11 cellular contexts compared by ENCODE assay signal in genomic region chr5:154868702-154869101, GRCh38. TPM values are rescaled to one million over a fixed set of nuclear protein-coding genes. Genes with fewer than 3 reads are reported as not detected.
DNase-seq lines count a peak whose midpoint lies in the region; ATAC-seq and TF ChIP-seq lines count a peak whose summit lies in the region.
"Had no signal": no experiment of that assay in that cellular context is flagged by ENCODE, and none has a peak within 500 bp of the region (broad histone marks: within the 10 kb centered on the region; RNA-seq: fewer than 3 reads in every experiment).

No MANE protein-coding gene starts in this region.

- H3K4me3 ChIP-seq in BLaER1 (no peak overlapping the region), HCT116 (replicated peaks in 1 of 2; ENCODE audit: low read depth in 1 of 2, low read length in 2 of 2) (no peak overlapping the region), tibial artery (no peak overlapping the region)
- H3K4me3 ChIP-seq: PC-9 had no signal

- peak; percentile 63 for TF ChIP-seq RAD21 in HCT116 (IDR thresholded peaks at IDR 0.05; ENCODE audit: low read depth)

- H3K36me3 Mint-ChIP-seq in activated naive CD8-positive, alpha-beta T cell treated with anti-CD3 and anti-CD28 coated beads, Interleukin-2, amount 10 ng/mL, durations not matched to agents 7 days and 5 days, result peaks cover 38% of the 10 kb centered on the region

- no TSS peak for BruUV-seq in HCT116 (replicated peaks; lab: Mats Ljungman, UMichigan)

- H3K9me3 Mint-ChIP-seq in activated naive CD8-positive, alpha-beta T cell treated with anti-CD3 and anti-CD28 coated beads, Interleukin-2, amount 10 ng/mL, durations not matched to agents 7 days and 5 days, result no peaks in the 10 kb centered on the region
- H3K9me3 Mint-ChIP-seq: nephron had no signal

- H3K4me1 Mint-ChIP-seq in activated naive CD8-positive, alpha-beta T cell treated with anti-CD3 and anti-CD28 coated beads, Interleukin-2, amount 10 ng/mL, durations not matched to agents 7 days and 5 days, result peaks cover 12% of the 10 kb centered on the region

- DNase-seq in HCT116 (ENCODE audit: low read depth, low spot score), result no peak
- no peak for DNase-seq in activated naive CD8-positive, alpha-beta T cell treated with anti-CD3 and anti-CD28 coated beads, Interleukin-2, amount 10 ng/mL, durations not matched to agents 7 days and 5 days
- DNase-seq in left colon, result no peak
- DNase-seq in ureter (ENCODE audit: low spot score), result no peak
- no peak for DNase-seq in tibial artery
- no peak for DNase-seq in NCI-H748 (lab: John Stamatoyannopoulos, UW; ENCODE audit: unreplicated experiment)
- DNase-seq: PC-9 had no signal

- POLR2A ChIA-PET in HCT116 (lab: Charles Lee), result no interaction called here
- POLR2A ChIA-PET in activated naive CD8-positive, alpha-beta T cell treated with anti-CD3 and anti-CD28 coated beads, Interleukin-2, amount 10 ng/mL, durations not matched to agents 7 days and 5 days (lab: Charles Lee), result interaction anchor here (0.6 to 1.0 kb wide), 2 partner anchors 55 to 218 kb away, joined by 4 to 5 read pairs; no protein-coding TSS in a partner anchor

- H3K4me3 Mint-ChIP-seq in activated naive CD8-positive, alpha-beta T cell treated with anti-CD3 and anti-CD28 coated beads, Interleukin-2, amount 10 ng/mL, durations not matched to agents 7 days and 5 days, result no peak overlapping the region
- H3K4me3 Mint-ChIP-seq: nephron had no signal

- peak; percentile 67 for ATAC-seq in HCT116
- peak; percentile 50 for ATAC-seq in activated naive CD8-positive, alpha-beta T cell treated with anti-CD3 and anti-CD28 coated beads, Interleukin-2, amount 10 ng/mL, durations not matched to agents 7 days and 5 days (ENCODE audit: low read depth)
- peak; percentile 44 for ATAC-seq in left colon
- no peak for ATAC-seq in GM21619 (IDR thresholded peaks at IDR 0.05; ENCODE audit: unreplicated experiment)
- ATAC-seq: esophagus mucosa had no signal

- H3K9me2 ChIP-seq in HCT116 (ENCODE audit: insufficient read depth), result no peaks in the 10 kb centered on the region

- H3K27ac ChIP-seq in BLaER1 (no peak overlapping the region), HCT116 (ENCODE audit: low read depth, low read length) (no peak overlapping the region), tibial artery (no peak overlapping the region)
- H3K27ac ChIP-seq: PC-9 had no signal

- H4K20me1 ChIP-seq in BLaER1, result peaks cover 99% of the 10 kb centered on the region
- H4K20me1 ChIP-seq in HCT116 (ENCODE audit: insufficient read depth), result no peaks in the 10 kb centered on the region

- no peak overlapping the region for H3K9ac ChIP-seq in BLaER1
- H3K9ac ChIP-seq in HCT116 (ENCODE audit: low read length), result no peak overlapping the region

- H3K4me2 ChIP-seq in BLaER1 (peak overlapping the region; percentile 7; the same call in 1 of the 2 replicates), HCT116 (ENCODE audit: low read length) (no peak overlapping the region)
- H3K4me2 ChIP-seq: PC-9 had no signal

- H3K79me2 ChIP-seq in HCT116 (ENCODE audit: insufficient read depth, low read length), result peaks cover 3% of the 10 kb centered on the region

- RAD21 ChIA-PET in HCT116 (lab: Charles Lee; ENCODE audit: low non-redundant PET in 1 of 2, low total read pairs in 2 of 2, uncharacterized antibody in 2 of 2, unreplicated experiment in 2 of 2), result no interaction called here

- no peak overlapping the region for H2AFZ ChIP-seq in HCT116 (ENCODE audit: low read depth, low read length, poor library complexity, severe bottlenecking)
- H2AFZ ChIP-seq: PC-9 had no signal

- H3K27me3 ChIP-seq in BLaER1, result no peaks in the 10 kb centered on the region
- no peaks in the 10 kb centered on the region for H3K27me3 ChIP-seq in HCT116 (ENCODE audit: insufficient read depth, low read length)
- H3K27me3 ChIP-seq in tibial artery, result no peaks in the 10 kb centered on the region

- TF ChIP-seq POLR2A in HCT116 (IDR thresholded peaks at IDR 0.05; ENCODE audit: borderline replicate concordance, extremely low read depth, insufficient read depth, insufficient read length), result no peak

- TF ChIP-seq CTCF in HCT116 (IDR thresholded peaks at IDR 0.05 in 2 of 3, conservative IDR thresholded peaks at IDR 0.05 in 1 of 3; ENCODE audit: borderline replicate concordance in 1 of 3, insufficient read depth in 1 of 3, low read depth in 2 of 3, low read length in 2 of 3) (peak in 2 of 3 experiments; percentile 19 to 29; a peak in 1 of 6 replicates), tibial artery (IDR thresholded peaks at IDR 0.05) (no peak)

- H3K9me3 ChIP-seq in BLaER1 (no peaks in the 10 kb centered on the region), HCT116 (ENCODE audit: control insufficient read depth in 1 of 2, insufficient read depth in 1 of 2, low read depth in 1 of 2, low read length in 2 of 2) (no peaks in the 10 kb centered on the region), tibial artery (no peaks in the 10 kb centered on the region)

- no peaks in the 10 kb centered on the region for H3K27me3 Mint-ChIP-seq in activated naive CD8-positive, alpha-beta T cell treated with anti-CD3 and anti-CD28 coated beads, Interleukin-2, amount 10 ng/mL, durations not matched to agents 7 days and 5 days

- H3K36me3 ChIP-seq in BLaER1, result peaks cover 99% of the 10 kb centered on the region
- peaks cover 23 to 30% of the 10 kb centered on the region in 2 experiments for H3K36me3 ChIP-seq in HCT116 (ENCODE audit: control insufficient read depth in 1 of 2, insufficient read depth in 2 of 2, low read length in 2 of 2)
- peaks cover 74 to 76% (median 74%) of the 10 kb centered on the region in 3 donors for H3K36me3 ChIP-seq in tibial artery

- intact Hi-C loops in HCT116 (cut with micrococcal nuclease) (loop anchor here (1.0 kb wide), 1 partner anchor 218 kb away; no protein-coding TSS in a partner anchor), left colon (cut with DNase I, micrococcal nuclease) (no loop called here), tibial artery (cut with DNase I; ENCODE audit: low total_unique reads) (no loop called here)

- H3K27ac Mint-ChIP-seq in activated naive CD8-positive, alpha-beta T cell treated with anti-CD3 and anti-CD28 coated beads, Interleukin-2, amount 10 ng/mL, durations not matched to agents 7 days and 5 days, result peak overlapping the region; percentile 0
- H3K27ac Mint-ChIP-seq: nephron had no signal

- H3K4me1 ChIP-seq in BLaER1 (peaks cover 12% of the 10 kb centered on the region), HCT116 (ENCODE audit: control insufficient read depth in 1 of 2, insufficient read depth in 2 of 2, low read length in 2 of 2) (no peaks in the 10 kb centered on the region), tibial artery (peaks cover 0 to 44% (median 5%) of the 10 kb centered on the region in 4 donors)

- CTCF ChIA-PET in HCT116 (lab: Charles Lee), result interaction anchor here (1.9 kb wide), 1 partner anchor 219 kb away, joined by 6 read pairs; no protein-coding TSS in a partner anchor

TF ChIP-seq in HCT116, 20 proteins besides CTCF, POLR2A, EP300 and RAD21:
- TF ChIP-seq SRF (IDR thresholded peaks at IDR 0.05; ENCODE audit: low read depth) (no peak), TCF7L2 (IDR thresholded peaks at IDR 0.05; ENCODE audit: borderline replicate concordance, extremely low read depth, insufficient read depth, insufficient read length) (peak; percentile 69)

RNA-seq across cellular contexts. Expression of gene CNOT8, which starts 10.3 kb away (rescaled TPM):
- total RNA-seq in HCT116 (2021; ENCODE audit: unreplicated experiment) (45.0 TPM), left colon (10 to 100 TPM; 50.6 to 58.7 TPM), ureter (39.2 TPM)
- polyA plus RNA-seq in HCT116 (2012), result 34.5 and 39.1 TPM in 2 replicates
- 10 to 100 TPM; 77.7 to 78.3 TPM for total RNA-seq in activated naive CD8-positive, alpha-beta T cell treated with anti-CD3 and anti-CD28 coated beads, Interleukin-2, amount 10 ng/mL, durations not matched to agents 7 days and 5 days

RNA-seq across cellular contexts. Expression of gene FAXDC2, which starts 18.3 kb away (rescaled TPM):
- total RNA-seq in HCT116 (2021; ENCODE audit: unreplicated experiment), result 0.22 TPM
- polyA plus RNA-seq in HCT116 (2012), result 0.27 and 0.68 TPM in 2 replicates
- not detected for total RNA-seq in activated naive CD8-positive, alpha-beta T cell treated with anti-CD3 and anti-CD28 coated beads, Interleukin-2, amount 10 ng/mL, durations not matched to agents 7 days and 5 days
- total RNA-seq in left colon, result 10 to 100 TPM; 12.0 to 36.6 TPM
- total RNA-seq in ureter, result 15.0 TPM

Comparison
In these comparisons a context has a peak if more than half of its experiments do, and no peak if none do; other contexts are left out.
1. CTCF ChIP-seq: peak in HCT116 (2 of 3); none in tibial artery (0 of 2).
2. RNA of gene FAXDC2, which starts 18.3 kb away (total RNA-seq): 12.0 to 36.6 TPM in left colon and 15.0 TPM in ureter (single experiment); not detected in activated naive CD8-positive, alpha-beta T cell treated with anti-CD3 and anti-CD28 coated beads, Interleukin-2, amount 10 ng/mL, durations not matched to agents 7 days and 5 days and 0.22 TPM in HCT116 (single experiment); every median in the first group is over 10 times any median in the second.